ENCODE assay signal across 23 cellular contexts in genomic region chr2:43356774-43357173, GRCh38.
DNase-seq lines count a peak whose midpoint lies in the region; FAIRE-seq and TF ChIP-seq lines count a peak whose summit lies in the region.
"Had no signal": no experiment of that assay in that cellular context is flagged by ENCODE, and none has a peak within 500 bp of the region (broad histone marks: within the 10 kb centered on the region; RNA-seq: fewer than 3 reads in every experiment).

No MANE protein-coding gene starts in this region.

- dilution Hi-C loops in endothelial cell of umbilical vein (cut with MboI; ENCODE audit: extremely low pct_ligation_motif_present, low sequenced_read_pairs) = no loop called here

- FAIRE-seq in endothelial cell of umbilical vein (lab: Jason Lieb, UNC) = peak; percentile 21
- FAIRE-seq: A549, H54, pancreas had no signal

- DNase-seq in BJ (ENCODE audit: low read depth) (peak; percentile 64), LHCN-M2 (ENCODE audit: low read depth) (peak; percentile 39), endothelial cell of umbilical vein (ENCODE audit: low read depth, low spot score) (no peak), mesenchymal stem cell (peak; percentile 85), DMS114 treated with DMSO at 0.1 percent for 48 hours (lab: John Stamatoyannopoulos, UW; ENCODE audit: unreplicated experiment) (no peak), prostate gland (ENCODE audit: low spot score) (no peak), DMS153 treated with DMSO at 0.1 percent for 48 hours (lab: John Stamatoyannopoulos, UW; ENCODE audit: unreplicated experiment) (no peak)
- DNase-seq in activated CD8-positive, alpha-beta memory T cell treated with anti-CD3 and anti-CD28 coated beads, Interleukin-2, amount 50 U/mL, for 48 hours = no peak
- DNase-seq: activated CD8-positive, alpha-beta T cell treated with anti-CD3 and anti-CD28 coated beads for 36 hours; activated naive CD4-positive, alpha-beta T cell treated with Interleukin-2 at 50 U/mL for 16 hours; activated T-cell treated with anti-CD3 and anti-CD28 coated beads, Interleukin-2, amount 50 U/mL, for 1 hour; C1 segment of cervical spinal cord; Calu3; erythroblast; KBM-7; left ventricle myocardium inferior; MV-4-11; NCI-H1930; NCI-H748 treated with DMSO at 0.1 percent for 48 hours; pancreas; substantia nigra had no signal

- no peak overlapping the region for H3K14ac ChIP-seq in mesenchymal stem cell (ENCODE audit: low read length in 2 of 2)

- no peak for TF ChIP-seq POLR2A in endothelial cell of umbilical vein (IDR thresholded peaks at IDR 0.05; ENCODE audit: low read depth, low read length)
- TF ChIP-seq POLR2A in prostate gland (IDR thresholded peaks at IDR 0.05) = no peak

- H3K4me3 ChIP-seq in BJ (ENCODE audit: low read depth, low read length) (no peak overlapping the region), endothelial cell of umbilical vein (replicated peaks in 1 of 3; ENCODE audit: insufficient read depth in 1 of 3, low read depth in 1 of 3, low read length in 3 of 3) (no peak overlapping the region), mesenchymal stem cell (ENCODE audit: insufficient read depth in 1 of 2, low read depth in 1 of 2, low read length in 2 of 2) (no peak overlapping the region), prostate gland (no peak overlapping the region)
- H3K4me3 ChIP-seq: A549, left ventricle myocardium inferior, pancreas had no signal

- H3K36me3 ChIP-seq in BJ (ENCODE audit: control insufficient read depth, insufficient read depth, low read length) = no peaks in the 10 kb centered on the region
- H3K36me3 ChIP-seq in endothelial cell of umbilical vein (ENCODE audit: control insufficient read depth in 2 of 2, extremely low read depth in 1 of 2, insufficient read depth in 2 of 2, low read length in 2 of 2) = no peaks in the 10 kb centered on the region
- no peaks in the 10 kb centered on the region for H3K36me3 ChIP-seq in mesenchymal stem cell (ENCODE audit: control insufficient read depth in 1 of 2, insufficient read depth in 2 of 2, low read depth in 1 of 2, low read length in 2 of 2)
- H3K36me3 ChIP-seq in prostate gland = no peaks in the 10 kb centered on the region
- H3K36me3 ChIP-seq: left ventricle myocardium inferior, pancreas had no signal

- H3K4me2 ChIP-seq in endothelial cell of umbilical vein (ENCODE audit: insufficient read depth, low read length) (no peak overlapping the region), mesenchymal stem cell (ENCODE audit: low read length, poor library complexity, severe bottlenecking) (no peak overlapping the region)
- H3K4me2 ChIP-seq: A549 had no signal

- H3K27ac ChIP-seq in endothelial cell of umbilical vein (ENCODE audit: insufficient read depth, low read depth, low read length) (no peak overlapping the region), mesenchymal stem cell (ENCODE audit: low read length, poor library complexity, severe bottlenecking) (no peak overlapping the region), prostate gland (no peak overlapping the region)
- H3K27ac ChIP-seq: A549, left ventricle myocardium inferior, pancreas had no signal

- H2AK5ac ChIP-seq in mesenchymal stem cell (ENCODE audit: low read length, severe bottlenecking) = no peak overlapping the region

- no peak overlapping the region for H2BK120ac ChIP-seq in mesenchymal stem cell (ENCODE audit: low read depth, low read length)

- H3K23ac ChIP-seq in mesenchymal stem cell (ENCODE audit: low read length in 2 of 2) = no peak overlapping the region

- H3K9ac ChIP-seq in endothelial cell of umbilical vein (replicated peaks; ENCODE audit: extremely low read depth, insufficient read depth, low read length) = no peak overlapping the region
- no peak overlapping the region for H3K9ac ChIP-seq in mesenchymal stem cell (ENCODE audit: low read length)

- H3K4me1 ChIP-seq in endothelial cell of umbilical vein (ENCODE audit: control insufficient read depth, extremely low read depth, insufficient read depth, low read length) (peaks cover 2% of the 10 kb centered on the region), mesenchymal stem cell (ENCODE audit: control insufficient read depth, insufficient read depth, low read depth, low read length) (no peaks in the 10 kb centered on the region), prostate gland (replicated peaks) (no peaks in the 10 kb centered on the region)

- no peaks in the 10 kb centered on the region for H3K27me3 ChIP-seq in BJ (ENCODE audit: control insufficient read depth, insufficient read depth, low read length)
- no peaks in the 10 kb centered on the region for H3K27me3 ChIP-seq in endothelial cell of umbilical vein (ENCODE audit: control insufficient read depth in 2 of 2, insufficient read depth in 2 of 2, low read length in 2 of 2)
- no peaks in the 10 kb centered on the region for H3K27me3 ChIP-seq in mesenchymal stem cell (ENCODE audit: control insufficient read depth in 1 of 2, insufficient read depth in 1 of 2, low read length in 2 of 2)
- H3K27me3 ChIP-seq in prostate gland (replicated peaks; ENCODE audit: insufficient read depth) = no peaks in the 10 kb centered on the region
- H3K27me3 ChIP-seq: pancreas had no signal

- TF ChIP-seq CTCF in BJ (IDR thresholded peaks at IDR 0.05; ENCODE audit: insufficient read depth, low read depth, low read length) = no peak
- TF ChIP-seq CTCF in endothelial cell of umbilical vein (IDR thresholded peaks at IDR 0.05; ENCODE audit: extremely low read depth in 1 of 2, insufficient read depth in 1 of 2, low read depth in 1 of 2, low read length in 2 of 2) = no peak
- no peak for TF ChIP-seq CTCF in prostate gland (IDR thresholded peaks at IDR 0.05)

- H3K4ac ChIP-seq in mesenchymal stem cell (ENCODE audit: low read depth in 1 of 2, low read length in 2 of 2) = no peak overlapping the region

- H3K18ac ChIP-seq in mesenchymal stem cell (ENCODE audit: low read depth in 1 of 2, low read length in 2 of 2) = no peak overlapping the region

- H3K79me2 ChIP-seq in endothelial cell of umbilical vein (ENCODE audit: control insufficient read depth, insufficient read depth, low read length) = no peaks in the 10 kb centered on the region

- no peak overlapping the region for H4K8ac ChIP-seq in mesenchymal stem cell (ENCODE audit: low read length)

- intact Hi-C loops in endothelial cell of umbilical vein (cut with micrococcal nuclease) (no loop called here), prostate gland (cut with DNase I) (no loop called here)

- no peak overlapping the region for H4K91ac ChIP-seq in mesenchymal stem cell (ENCODE audit: low read length)

- BruUV-seq in endothelial cell of umbilical vein (replicated peaks; lab: Mats Ljungman, UMichigan) = no TSS peak

- H2BK15ac ChIP-seq in mesenchymal stem cell (ENCODE audit: low read depth, poor library complexity, severe bottlenecking) = no peak overlapping the region

- H4K20me1 ChIP-seq in endothelial cell of umbilical vein (replicated peaks; ENCODE audit: control insufficient read depth, extremely low read depth, insufficient read depth, low read length) = no peaks in the 10 kb centered on the region

- H2BK12ac ChIP-seq in mesenchymal stem cell (ENCODE audit: low read length in 2 of 2) = no peak overlapping the region

- CTCF ChIA-PET in BJ (lab: Yijun Ruan, JAX) (no interaction called here), endothelial cell of umbilical vein (lab: Charles Lee) (no interaction called here)

- H3K9me3 ChIP-seq in endothelial cell of umbilical vein (replicated peaks; ENCODE audit: control insufficient read depth, insufficient read depth, low read length) (no peaks in the 10 kb centered on the region), mesenchymal stem cell (ENCODE audit: control insufficient read depth, low read length) (no peaks in the 10 kb centered on the region), prostate gland (no peaks in the 10 kb centered on the region)
- H3K9me3 ChIP-seq: A549, left ventricle myocardium inferior, pancreas had no signal

- POLR2A ChIA-PET in BJ (lab: Charles Lee) (no interaction called here), endothelial cell of umbilical vein (lab: Charles Lee) (no interaction called here)

- H3K9me1 ChIP-seq in endothelial cell of umbilical vein (replicated peaks; ENCODE audit: control insufficient read depth, extremely low read depth, insufficient read depth, low read length) = no peaks in the 10 kb centered on the region

- peaks cover 1% of the 10 kb centered on the region for H3K79me1 ChIP-seq in mesenchymal stem cell (replicated peaks; ENCODE audit: low read length, poor library complexity, severe bottlenecking)

- H2BK5ac ChIP-seq in mesenchymal stem cell (ENCODE audit: low read depth, low read length, poor library complexity, severe bottlenecking) = no peak overlapping the region

- no peak overlapping the region for H2AFZ ChIP-seq in endothelial cell of umbilical vein (ENCODE audit: low read depth, low read length)
- H2AFZ ChIP-seq in mesenchymal stem cell (ENCODE audit: low read depth, low read length) = no peak overlapping the region

TF ChIP-seq in endothelial cell of umbilical vein, 7 proteins besides CTCF, POLR2A, EP300 and RAD21:
- no peak for TF ChIP-seq MYC (IDR thresholded peaks at IDR 0.05; ENCODE audit: low read depth, low read length)
TF ChIP-seq in endothelial cell of umbilical vein: peak in this region for 0.

Comparison
In these comparisons a context has a peak if more than half of its experiments do, and no peak if none do; other contexts are left out.
1. DNase-seq: peak in BJ (single experiment), LHCN-M2 (single experiment) and mesenchymal stem cell (single experiment); none in endothelial cell of umbilical vein (single experiment), activated CD8-positive, alpha-beta memory T cell treated with anti-CD3 and anti-CD28 coated beads, Interleukin-2, amount 50 U/mL, for 48 hours (single experiment), DMS114 treated with DMSO at 0.1 percent for 48 hours (single experiment), prostate gland (single experiment) and DMS153 treated with DMSO at 0.1 percent for 48 hours (single experiment).